In genomic region chr6:86938814-86939213, GRCh38 we compare ENCODE assay signal across 17 cellular contexts. TPM values are rescaled to one million over a fixed set of nuclear protein-coding genes. Genes with fewer than 3 reads are reported as not detected.
DNase-seq lines count a peak whose midpoint lies in the region; ATAC-seq and TF ChIP-seq lines count a peak whose summit lies in the region.
"Had no signal": no experiment of that assay in that cellular context is flagged by ENCODE, and none has a peak within 500 bp of the region (broad histone marks: within the 10 kb centered on the region; RNA-seq: fewer than 3 reads in every experiment).

No MANE protein-coding gene starts in this region.

- H3K36me3 ChIP-seq in hepatocyte (replicated peaks; ENCODE audit: insufficient read depth, low read depth), result no peaks in the 10 kb centered on the region
- H3K36me3 ChIP-seq in smooth muscle cell (ENCODE audit: low read depth), result no peaks in the 10 kb centered on the region
- no peaks in the 10 kb centered on the region for H3K36me3 ChIP-seq in mesendoderm (ENCODE audit: control insufficient read depth, insufficient read depth, low read length)
- H3K36me3 ChIP-seq: BLaER1 had no signal

- no peak overlapping the region for H3K56ac ChIP-seq in mesendoderm (ENCODE audit: low read length)

- H2BK5ac ChIP-seq in mesendoderm (ENCODE audit: low read length), result no peak overlapping the region

- no peak overlapping the region for H2BK15ac ChIP-seq in mesendoderm (replicated peaks; ENCODE audit: low read depth)

- H3K4me1 ChIP-seq in hepatocyte (ENCODE audit: insufficient read depth) (no peaks in the 10 kb centered on the region), smooth muscle cell (ENCODE audit: low read depth) (no peaks in the 10 kb centered on the region), mesendoderm (ENCODE audit: control insufficient read depth, low read depth, low read length) (peaks cover 5% of the 10 kb centered on the region)
- H3K4me1 ChIP-seq: Caco-2 had no signal

- H2AFZ ChIP-seq in hepatocyte (no peak overlapping the region), smooth muscle cell (ENCODE audit: low read depth) (no peak overlapping the region)

- no peak overlapping the region for H3K23ac ChIP-seq in mesendoderm (ENCODE audit: low read length)

- no peak overlapping the region for H2AK5ac ChIP-seq in mesendoderm (ENCODE audit: low read length)

- H3K27ac ChIP-seq in hepatocyte (no peak overlapping the region), smooth muscle cell (ENCODE audit: low read depth) (no peak overlapping the region), mesendoderm (ENCODE audit: low read depth, low read length) (no peak overlapping the region)
- H3K27ac ChIP-seq: 22Rv1, BLaER1 had no signal

- H3K27me3 ChIP-seq in hepatocyte (peaks cover 6% of the 10 kb centered on the region), smooth muscle cell (ENCODE audit: low read depth) (peaks cover 5% of the 10 kb centered on the region), mesendoderm (ENCODE audit: insufficient read depth, low read length, poor library complexity) (no peaks in the 10 kb centered on the region)
- H3K27me3 ChIP-seq: BLaER1 had no signal

- H4K5ac ChIP-seq in mesendoderm (ENCODE audit: low read length), result no peak overlapping the region

- H3K4ac ChIP-seq in mesendoderm (ENCODE audit: low read depth, low read length), result no peak overlapping the region

- WGBS in hepatocyte (ENCODE audit: low lambda C conversion rate, missing lambda C conversion rate), result 57% methylated on average over 4 of the region's 4 CpGs
- 60% methylated on average over 4 of the region's 4 CpGs for WGBS in smooth muscle cell (ENCODE audit: low lambda C conversion rate)
- no CpG with 5 or more reads among the region's 4 CpGs for WGBS in mesendoderm (ENCODE audit: extremely low coverage, insufficient coverage, low lambda C conversion rate)

- H2BK120ac ChIP-seq in mesendoderm (ENCODE audit: low read depth, low read length), result no peak overlapping the region

- H3K9ac ChIP-seq in smooth muscle cell (ENCODE audit: low read depth) (no peak overlapping the region), mesendoderm (ENCODE audit: low read length) (no peak overlapping the region)
- H3K9ac ChIP-seq: BLaER1 had no signal

- H3K9me2 ChIP-seq in hepatocyte (replicated peaks; ENCODE audit: insufficient read depth), result no peaks in the 10 kb centered on the region

- ATAC-seq in HG03342 (IDR thresholded peaks at IDR 0.05; ENCODE audit: unreplicated experiment), result no peak
- ATAC-seq: GM23338 had no signal

- no peak overlapping the region for H3K18ac ChIP-seq in mesendoderm (ENCODE audit: low read length)

- peaks cover 11% of the 10 kb centered on the region for H3K79me2 ChIP-seq in hepatocyte
- peaks cover 6% of the 10 kb centered on the region for H3K79me2 ChIP-seq in smooth muscle cell (ENCODE audit: low read depth)
- H3K79me2 ChIP-seq in mesendoderm (ENCODE audit: control insufficient read depth, insufficient read depth, low read length), result no peaks in the 10 kb centered on the region

- no peaks in the 10 kb centered on the region for H4K20me1 ChIP-seq in hepatocyte (ENCODE audit: insufficient read depth, poor library complexity, severe bottlenecking)
- H4K20me1 ChIP-seq in smooth muscle cell (ENCODE audit: low read depth), result no peaks in the 10 kb centered on the region
- H4K20me1 ChIP-seq: BLaER1 had no signal

- H3K4me2 ChIP-seq in hepatocyte, result peak overlapping the region; percentile 92
- H3K4me2 ChIP-seq in smooth muscle cell, result no peak overlapping the region
- H3K4me2 ChIP-seq in mesendoderm (ENCODE audit: low read length), result no peak overlapping the region
- H3K4me2 ChIP-seq: BLaER1 had no signal

- H3F3A ChIP-seq in smooth muscle cell (ENCODE audit: low read depth), result no peaks in the 10 kb centered on the region

- no peaks in the 10 kb centered on the region for H3K79me1 ChIP-seq in mesendoderm (ENCODE audit: low read length)

- TF ChIP-seq CTCF in hepatocyte (IDR thresholded peaks at IDR 0.05; ENCODE audit: poor library complexity) (no peak), smooth muscle cell (IDR thresholded peaks at IDR 0.05; ENCODE audit: borderline replicate concordance, insufficient read depth, poor library complexity, severe bottlenecking) (no peak)

- H3K9me3 ChIP-seq in hepatocyte (ENCODE audit: low read depth) (no peaks in the 10 kb centered on the region), smooth muscle cell (replicated peaks; ENCODE audit: low read depth) (no peaks in the 10 kb centered on the region)
- H3K9me3 ChIP-seq: Caco-2 had no signal

- H4K8ac ChIP-seq in mesendoderm (ENCODE audit: low read depth, low read length), result no peak overlapping the region

- H3K4me3 ChIP-seq in hepatocyte, result no peak overlapping the region
- H3K4me3 ChIP-seq in smooth muscle cell, result peak overlapping the region; percentile 73
- H3K4me3 ChIP-seq in mesendoderm (ENCODE audit: low read length), result no peak overlapping the region
- H3K4me3 ChIP-seq: BLaER1 had no signal

- DNase-seq in NCI-H82 (lab: John Stamatoyannopoulos, UW) (peak; percentile 13), NCI-H82 treated with DMSO at 0.1 percent for 48 hours (lab: John Stamatoyannopoulos, UW; ENCODE audit: unreplicated experiment) (no peak), hepatocyte (ENCODE audit: low spot score) (no peak), smooth muscle cell (lab: John Stamatoyannopoulos, UW; ENCODE audit: unreplicated experiment) (no peak), mesendoderm (no peak), NCI-H774 (lab: John Stamatoyannopoulos, UW) (no peak)
- DNase-seq: Caco-2; CD8-positive, alpha-beta memory T cell; DND-41; GF-D8; H7 had no signal

RNA-seq across cellular contexts. Expression of gene HTR1E, which starts 1.5 kb away (rescaled TPM):
- total RNA-seq in hepatocyte, result 5.3 and 6.2 TPM in 2 replicates
- 3.4 and 4.3 TPM in 2 replicates for polyA plus RNA-seq in hepatocyte
- 0.40 and 0.49 TPM in 2 replicates for total RNA-seq in smooth muscle cell
- 0.37 and 1.2 TPM in 2 replicates for polyA plus RNA-seq in smooth muscle cell
- 0.18 TPM for polyA plus RNA-seq in mesendoderm (2013, experiment 1 of 2)
- 0.21 TPM for polyA plus RNA-seq in mesendoderm (2013, experiment 2 of 2)
- total RNA-seq: A673; Caco-2; CD8-positive, alpha-beta memory T cell; GM23338; HT1080 had no signal
- polyA plus RNA-seq: CD8-positive, alpha-beta memory T cell; GM23338 had no signal
